ENCODE assay signal across 11 cellular contexts in the genomic region with DNA sequence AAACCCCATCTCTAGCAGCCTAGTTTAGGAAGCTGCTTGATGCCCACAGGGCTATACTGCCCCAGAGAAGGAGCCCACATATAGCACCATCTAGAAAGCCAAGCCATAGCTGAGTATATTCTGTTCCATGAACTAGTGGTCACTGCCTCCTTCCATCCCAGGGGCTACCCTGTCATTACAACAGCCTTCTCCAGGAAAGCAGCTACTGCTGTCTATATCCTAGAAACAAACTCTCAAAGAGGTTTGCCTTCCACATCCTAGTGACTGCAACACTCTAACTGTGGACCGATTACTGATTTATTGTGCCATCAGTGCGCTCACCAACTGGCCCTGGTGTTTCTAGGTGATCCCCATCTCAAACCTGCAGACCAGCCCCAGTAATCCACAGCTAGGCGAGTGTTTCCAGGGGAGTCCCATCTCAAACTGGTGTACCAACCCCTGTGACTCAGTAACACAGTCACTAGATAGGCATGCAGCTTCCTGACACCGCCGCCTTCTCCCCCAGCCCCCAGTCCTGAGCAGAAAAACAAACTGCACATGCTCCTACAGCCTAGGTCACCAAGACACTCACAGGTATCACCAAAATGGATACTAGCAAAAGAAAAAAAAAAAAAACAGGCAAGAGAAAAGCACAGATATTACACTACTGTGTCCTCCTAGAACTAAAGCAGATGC. TPM values are rescaled to one million over a fixed set of nuclear protein-coding genes. Genes with fewer than 3 reads are reported as not detected.
A peak's percentile ranks its signal among the peaks of the same experiment; 100 is the strongest.
DNase-seq lines count a peak whose midpoint lies in the region; ATAC-seq, FAIRE-seq and TF ChIP-seq lines count a peak whose summit lies in the region.
"Had no signal": no experiment of that assay in that cellular context is flagged by ENCODE, and none has a peak within 500 bp of the region (broad histone marks: within the 10 kb centered on the region; RNA-seq: fewer than 3 reads in every experiment).

No MANE protein-coding gene starts in this region.

- H3K36me3 Mint-ChIP-seq in mesothelial cell of epicardium: peaks cover 44% of the 10 kb centered on the region

- H3K36me3 ChIP-seq in adipocyte (ENCODE audit: control insufficient read depth, insufficient read depth, low read length, severe bottlenecking): peaks cover 7% of the 10 kb centered on the region
- H3K36me3 ChIP-seq in hepatocyte (replicated peaks; ENCODE audit: insufficient read depth, low read depth): no peaks in the 10 kb centered on the region
- H3K36me3 ChIP-seq in effector memory CD4-positive, alpha-beta T cell (ENCODE audit: control insufficient read depth, insufficient read depth, low read length): peaks cover 1% of the 10 kb centered on the region

- CTCF ChIA-PET in A549 (lab: Yijun Ruan, JAX): no interaction called here

- H3K4me1 ChIP-seq in A549: peaks cover 13% of the 10 kb centered on the region
- peaks cover 8% of the 10 kb centered on the region for H3K4me1 ChIP-seq in adipocyte (ENCODE audit: control insufficient read depth, insufficient read depth, low read length)
- H3K4me1 ChIP-seq in hepatocyte (ENCODE audit: insufficient read depth): no peaks in the 10 kb centered on the region
- H3K4me1 ChIP-seq in effector memory CD4-positive, alpha-beta T cell (ENCODE audit: control insufficient read depth, insufficient read depth, low read length, poor library complexity, severe bottlenecking): no peaks in the 10 kb centered on the region

- TF ChIP-seq EP300 in A549 (IDR thresholded peaks at IDR 0.05): no peak

- no peak overlapping the region for H3K9ac ChIP-seq in adipocyte (ENCODE audit: low read length)

- H3K27ac Mint-ChIP-seq in mesothelial cell of epicardium: no peak overlapping the region
- H3K27ac Mint-ChIP-seq: CD4-positive, CD25-positive, alpha-beta regulatory T cell had no signal

- H3K4me3 Mint-ChIP-seq in mesothelial cell of epicardium: no peak overlapping the region
- H3K4me3 Mint-ChIP-seq: CD4-positive, CD25-positive, alpha-beta regulatory T cell had no signal

- no peaks in the 10 kb centered on the region for H3K4me1 Mint-ChIP-seq in mesothelial cell of epicardium

- POLR2A ChIA-PET in A549 (lab: Yijun Ruan, JAX): interaction anchor here (0.7 kb wide), 1 partner anchor 15 kb away, joined by 4 read pairs; a partner anchor contains a TSS

- ATAC-seq in A549: peak; percentile 95 to 96
- no peak for ATAC-seq in HG03432 (IDR thresholded peaks at IDR 0.05; ENCODE audit: unreplicated experiment)
- no peak for ATAC-seq in HG02938 (IDR thresholded peaks at IDR 0.05; ENCODE audit: unreplicated experiment)

- peak overlapping the region in 1 of 2 experiments; percentile 67; a peak in 3 of 6 replicates for H3K27ac ChIP-seq in A549
- no peak overlapping the region for H3K27ac ChIP-seq in hepatocyte
- no peak overlapping the region for H3K27ac ChIP-seq in effector memory CD4-positive, alpha-beta T cell (ENCODE audit: insufficient read depth, low read length, poor library complexity, severe bottlenecking)

- H4K20me1 ChIP-seq in hepatocyte (ENCODE audit: insufficient read depth, poor library complexity, severe bottlenecking): peaks cover 5% of the 10 kb centered on the region

- WGBS in A549 (ENCODE audit: missing lambda C conversion rate): 34% methylated on average over 5 of the region's 5 CpGs
- WGBS in hepatocyte (ENCODE audit: low lambda C conversion rate, missing lambda C conversion rate): 84% methylated on average over 5 of the region's 5 CpGs

- peaks cover 27% of the 10 kb centered on the region for H3K79me2 ChIP-seq in hepatocyte

- H3K4me2 ChIP-seq in A549 (peak overlapping the region; percentile 36), hepatocyte (no peak overlapping the region)

- no peak for FAIRE-seq in A549 (lab: Jason Lieb, UNC)

- TF ChIP-seq CTCF in A549 (IDR thresholded peaks at IDR 0.05) (no peak), HFF-Myc (IDR thresholded peaks at IDR 0.05; ENCODE audit: low read depth, low read length, missing control alignments) (no peak), hepatocyte (IDR thresholded peaks at IDR 0.05; ENCODE audit: poor library complexity) (no peak), mesothelial cell of epicardium (IDR thresholded peaks at IDR 0.05; ENCODE audit: unreplicated experiment) (no peak)

- DNase-seq in A549 (ENCODE audit: low read depth in 1 of 2, low spot score in 1 of 2) (peak; percentile 48 to 61), HFF-Myc (ENCODE audit: extremely low read depth, low read depth) (peak; percentile 54), adipocyte (ENCODE audit: low read depth) (peak; percentile 67), hepatocyte (ENCODE audit: low spot score) (peak; percentile 35), mesothelial cell of epicardium (ENCODE audit: low spot score in 2 of 2, unreplicated experiment in 2 of 2) (no peak)
- DNase-seq in effector memory CD4-positive, alpha-beta T cell: no peak
- DNase-seq: activated CD4-positive, CD25-positive, alpha-beta regulatory T cell; CD4-positive, CD25-positive, alpha-beta regulatory T cell; H7 had no signal

- no peaks in the 10 kb centered on the region for H3K27me3 Mint-ChIP-seq in mesothelial cell of epicardium (ENCODE audit: low read depth)
- H3K27me3 Mint-ChIP-seq: CD4-positive, CD25-positive, alpha-beta regulatory T cell had no signal

- H3K27me3 ChIP-seq in adipocyte (replicated peaks; ENCODE audit: control insufficient read depth, insufficient read depth, low read length): no peaks in the 10 kb centered on the region
- H3K27me3 ChIP-seq in hepatocyte: no peaks in the 10 kb centered on the region
- no peaks in the 10 kb centered on the region for H3K27me3 ChIP-seq in effector memory CD4-positive, alpha-beta T cell (replicated peaks; ENCODE audit: control insufficient read depth, insufficient read depth, low read length, poor library complexity, severe bottlenecking)

- peaks cover 18% of the 10 kb centered on the region for H3K9me3 Mint-ChIP-seq in mesothelial cell of epicardium

- H3K9me3 ChIP-seq in A549 (no peaks in the 10 kb centered on the region), adipocyte (ENCODE audit: control insufficient read depth, low read length) (no peaks in the 10 kb centered on the region), hepatocyte (ENCODE audit: low read depth) (no peaks in the 10 kb centered on the region)
- no peaks in the 10 kb centered on the region for H3K9me3 ChIP-seq in effector memory CD4-positive, alpha-beta T cell (ENCODE audit: control insufficient read depth, low read length)

- TF ChIP-seq RAD21 in A549 (conservative IDR thresholded peaks at IDR 0.05 in 1 of 2, IDR thresholded peaks at IDR 0.05 in 1 of 2): no peak

- H2AFZ ChIP-seq in hepatocyte: no peak overlapping the region

- H3K9me2 ChIP-seq in hepatocyte (replicated peaks; ENCODE audit: insufficient read depth): no peaks in the 10 kb centered on the region

- H3K4me3 ChIP-seq in A549: no peak overlapping the region
- H3K4me3 ChIP-seq in HFF-Myc (replicated peaks; ENCODE audit: low read depth, low read length): no peak overlapping the region
- no peak overlapping the region for H3K4me3 ChIP-seq in adipocyte (ENCODE audit: low read length)
- no peak overlapping the region for H3K4me3 ChIP-seq in hepatocyte
- H3K4me3 ChIP-seq in effector memory CD4-positive, alpha-beta T cell (ENCODE audit: insufficient read depth, low read depth, low read length, poor library complexity, severe bottlenecking): no peak overlapping the region

- no peak for TF ChIP-seq POLR2A in A549 (IDR thresholded peaks at IDR 0.05; ENCODE audit: low read length)

TF ChIP-seq in A549, 52 proteins besides CTCF, POLR2A, EP300 and RAD21:
- TF ChIP-seq EHF (CRISPR knock-in tag; IDR thresholded peaks at IDR 0.05) (no peak), ZFP36 (IDR thresholded peaks at IDR 0.05; ENCODE audit: borderline replicate concordance, partially characterized antibody) (no peak), SREBF2 (IDR thresholded peaks at IDR 0.05) (no peak), MAZ (IDR thresholded peaks at IDR 0.05; ENCODE audit: borderline replicate concordance, low read depth, low read length) (no peak), BHLHE40 (IDR thresholded peaks at IDR 0.05; ENCODE audit: low read depth, low read length) (no peak), NPAS2 (CRISPR knock-in tag; IDR thresholded peaks at IDR 0.05; ENCODE audit: borderline replicate concordance) (no peak), FOSL2 (IDR thresholded peaks at IDR 0.05) (0 out of 2 replicates have a peak, but pooled peaks have one; percentile 20), FOSL2 (CRISPR knock-in tag; IDR thresholded peaks at IDR 0.05) (peak; percentile 57)
- TF ChIP-seq, protein P1, sequence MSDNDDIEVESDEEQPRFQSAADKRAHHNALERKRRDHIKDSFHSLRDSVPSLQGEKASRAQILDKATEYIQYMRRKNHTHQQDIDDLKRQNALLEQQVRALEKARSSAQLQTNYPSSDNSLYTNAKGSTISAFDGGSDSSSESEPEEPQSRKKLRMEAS (IDR thresholded peaks at IDR 0.05): peak; percentile 25; the same call in 1 of the 2 replicates
TF ChIP-seq in A549: peak in this region for 2.

RNA-seq across cellular contexts. Expression of a gene that starts 14.8 kb away (rescaled TPM):
- polyA plus RNA-seq in A549 (2011; rRNA removed): 112 and 122 TPM in 2 replicates
- 35.7 and 36.2 TPM in 2 replicates for polyA plus RNA-seq in A549 (2012; cell fraction: cytosol; rRNA removed)
- 33.2 and 34.5 TPM in 2 replicates for polyA plus RNA-seq in A549 (2012; cell fraction: nucleus; rRNA removed)
- 63.6 to 63.7 TPM (median 63.6 TPM) in 3 replicates for polyA plus RNA-seq in A549 (2017; fragmentation: RNase III; extraction: RNeasy Plus Mini Kit Qiagen cat#74134 plus additional on column Dnase treatment)
- 56.3 and 77.0 TPM in 2 replicates for polyA minus RNA-seq in A549 (2011; rRNA and poly(A)+ RNA removed)
- total RNA-seq in hepatocyte: 101 and 102 TPM in 2 replicates
- 67.6 and 76.8 TPM in 2 replicates for polyA plus RNA-seq in hepatocyte
- 74.6 to 77.7 TPM (median 77.7 TPM) in 3 replicates for total RNA-seq in mesothelial cell of epicardium

Comparison
In these comparisons a context has a peak if more than half of its experiments do, and no peak if none do; other contexts are left out.
1. ATAC-seq: peak in A549 (2 of 2); none in HG03432 (single experiment) and HG02938 (single experiment).
2. DNase-seq: peak in A549 (2 of 2), HFF-Myc (single experiment), adipocyte (single experiment) and hepatocyte (single experiment); none in effector memory CD4-positive, alpha-beta T cell (0 of 3) and mesothelial cell of epicardium (0 of 2).